In genomic region chr1:100894622-100895539, GRCh38 we compare ENCODE assay signal across 8 cellular contexts. TPM values are rescaled to one million over a fixed set of nuclear protein-coding genes. Genes with fewer than 3 reads are reported as not detected.
DNase-seq lines count a peak whose midpoint lies in the region; ATAC-seq and TF ChIP-seq lines count a peak whose summit lies in the region.

TSS of gene EXTL2 (minus strand) at chr1:100894842. CDS start at chr1:100888757, 6,085 bp downstream.

- H3K9me2 ChIP-seq in hepatocyte (replicated peaks; ENCODE audit: insufficient read depth), result no peaks in the 10 kb centered on the region

- WGBS in hepatocyte (ENCODE audit: low lambda C conversion rate, missing lambda C conversion rate), result 1% methylated on average over 47 of the region's 47 CpGs

- H3K36me3 ChIP-seq in hepatocyte (replicated peaks; ENCODE audit: insufficient read depth, low read depth) (peaks cover 2% of the 10 kb centered on the region), rectal smooth muscle tissue (ENCODE audit: control insufficient read depth, insufficient read depth, low read length) (peaks cover 2% of the 10 kb centered on the region)

- H2AFZ ChIP-seq in hepatocyte, result peak within 1 kb of the TSS; percentile 86

- DNase-seq in NCI-H1694 treated with DMSO at 0.1 percent for 48 hours (lab: John Stamatoyannopoulos, UW) (peak; percentile 95), T-helper 22 cell (ENCODE audit: low read depth) (peak; percentile 56), astrocyte of the hippocampus (ENCODE audit: low read depth, low spot score) (peak; percentile 91), hepatocyte (ENCODE audit: low spot score) (peak; percentile 92), GOT3 (lab: John Stamatoyannopoulos, UW) (no peak)

- peak within 1 kb of the TSS; percentile 74 for H3K9ac ChIP-seq in rectal smooth muscle tissue (ENCODE audit: low read length)

- H3K79me2 ChIP-seq in hepatocyte, result peaks cover 64% of the 10 kb centered on the region

- ATAC-seq in GM18498 (IDR thresholded peaks at IDR 0.05; ENCODE audit: unreplicated experiment) (peak; percentile 46), HG02885 (IDR thresholded peaks at IDR 0.05; ENCODE audit: poor library complexity, unreplicated experiment) (peak; percentile 47)

- peak within 1 kb of the TSS; percentile 89 for H3K4me2 ChIP-seq in hepatocyte

- H3K27ac ChIP-seq in hepatocyte (peak within 1 kb of the TSS; percentile 98), rectal smooth muscle tissue (ENCODE audit: low read depth, low read length) (peak within 1 kb of the TSS; percentile 89)

- TF ChIP-seq CTCF in hepatocyte (IDR thresholded peaks at IDR 0.05; ENCODE audit: poor library complexity), result no peak

- H3K9me3 ChIP-seq in hepatocyte (ENCODE audit: low read depth), result no peaks in the 10 kb centered on the region

- H3K4me3 ChIP-seq in hepatocyte (peak within 1 kb of the TSS; percentile 79), rectal smooth muscle tissue (ENCODE audit: low read length) (peak within 1 kb of the TSS; percentile 94)

- H3K27me3 ChIP-seq in hepatocyte (no peaks in the 10 kb centered on the region), rectal smooth muscle tissue (ENCODE audit: control insufficient read depth, insufficient read depth, low read length) (no peaks in the 10 kb centered on the region)

- H4K20me1 ChIP-seq in hepatocyte (ENCODE audit: insufficient read depth, poor library complexity, severe bottlenecking), result no peaks in the 10 kb centered on the region

- peaks cover 23% of the 10 kb centered on the region for H3K4me1 ChIP-seq in hepatocyte (ENCODE audit: insufficient read depth)
- H3K4me1 ChIP-seq in rectal smooth muscle tissue (ENCODE audit: control insufficient read depth, insufficient read depth, low read length), result peaks cover 14% of the 10 kb centered on the region

RNA-seq across cellular contexts. Expression of gene EXTL2, which starts in this region (rescaled TPM):
- 28.6 and 30.9 TPM in 2 replicates for total RNA-seq in hepatocyte
- polyA plus RNA-seq in hepatocyte, result 16.9 and 19.7 TPM in 2 replicates
